In genomic region chr10:127129104-127129503, GRCh38 we compare ENCODE assay signal across 34 cellular contexts.
"Had no signal": no experiment of that assay in that cellular context is flagged by ENCODE, and none has a peak within 500 bp of the region (broad histone marks: within the 10 kb centered on the region; RNA-seq: fewer than 3 reads in every experiment).

No MANE protein-coding gene starts in this region.

- H3K27me3 ChIP-seq: MG63 had no signal

- DNase-seq: Karpas-422, Kasumi-1, MG63, MM.1S, MV-4-11, NCI-H1048, NCI-H1092, NCI-H1092 treated with DMSO at 0.1 percent for 48 hours, NCI-H1105, NCI-H1105 treated with DMSO at 0.1 percent for 48 hours, NCI-H1417, NCI-H1417 treated with DMSO at 0.1 percent for 48 hours, NCI-H1436, NCI-H1436 treated with DMSO at 0.1 percent for 48 hours, NCI-H146, NCI-H1694, NCI-H1694 treated with DMSO at 0.1 percent for 48 hours, NCI-H187, NCI-H187 treated with DMSO at 0.1 percent for 48 hours, NCI-H2029, NCI-H2029 treated with DMSO at 0.1 percent for 48 hours, NCI-H2081, NCI-H2081 treated with DMSO at 0.1 percent for 48 hours, NCI-H2107, NCI-H2171, NCI-H2171 treated with DMSO at 0.1 percent for 48 hours, NCI-H2227 treated with DMSO at 0.1 percent for 48 hours, NCI-H226, NCI-H345, NCI-H446, NCI-H446 treated with DMSO at 0.1 percent for 48 hours, NCI-H510A, NCI-H510A treated with DMSO at 0.1 percent for 48 hours had no signal

- H3K9me3 ChIP-seq: MG63 had no signal

- H3K4me3 ChIP-seq: MG63 had no signal

- H3K9ac ChIP-seq: KMS-11 had no signal

- H3K4me2 ChIP-seq: KMS-11 had no signal

- H3K27ac ChIP-seq: KMS-11 had no signal
